Comparison of ENCODE assay signal across 8 cellular contexts in genomic region chr19:3984908-3985642, GRCh38.
A peak's percentile ranks its signal among the peaks of the same experiment; 100 is the strongest.
DNase-seq lines count a peak whose midpoint lies in the region; ATAC-seq and TF ChIP-seq lines count a peak whose summit lies in the region.

EEF2 (minus strand) TSS chr19:3985463; CDS start chr19:3985380, 83 bp downstream.

- peak within 1 kb of the TSS; percentile 98 for H3K4me2 ChIP-seq in OCI-LY3 (ENCODE audit: low read length)

- peak; percentile 98 for DNase-seq in AG20443 (ENCODE audit: low spot score)
- DNase-seq in HuH-7.5 (ENCODE audit: low spot score): peak; percentile 92
- peak; percentile 86 for DNase-seq in activated T-cell treated with anti-CD3 and anti-CD28 coated beads for 24 hours (ENCODE audit: low read depth)
- DNase-seq in epidermal melanocyte (ENCODE audit: insufficient read length, low spot score): peak; percentile 98
- DNase-seq in middle frontal gyrus (ENCODE audit: extremely low spot score, low spot score): peak; percentile 84
- peak; percentile 84 to 90 for DNase-seq in stimulated activated CD8-positive, alpha-beta memory T cell treated with anti-CD3 and anti-CD28 coated beads, Interleukin-2, amount 100 ng/mL, for 1 hour (ENCODE audit: low read depth in 2 of 2)

- peak within 1 kb of the TSS; percentile 95 for H3K9ac ChIP-seq in OCI-LY3 (ENCODE audit: low read length)

- peaks cover 56% of the 10 kb centered on the region for H3K79me2 ChIP-seq in OCI-LY3 (ENCODE audit: low read length)

- no peaks in the 10 kb centered on the region for H3K27me3 ChIP-seq in OCI-LY3 (ENCODE audit: low read depth, low read length)

- ATAC-seq in GM19328 (IDR thresholded peaks at IDR 0.05; ENCODE audit: unreplicated experiment): peak; percentile 46

- H4K20me1 ChIP-seq in OCI-LY3 (ENCODE audit: insufficient read depth, low read length): peaks cover 51% of the 10 kb centered on the region

- H3K36me3 ChIP-seq in OCI-LY3 (replicated peaks; ENCODE audit: low read depth, low read length): peaks cover 50% of the 10 kb centered on the region

- H3K4me3 ChIP-seq in OCI-LY3 (ENCODE audit: low read length): peak within 1 kb of the TSS; percentile 90

- no peaks in the 10 kb centered on the region for H3K9me3 ChIP-seq in OCI-LY3 (ENCODE audit: insufficient read depth, low read length)

- peaks cover 33% of the 10 kb centered on the region for H3K4me1 ChIP-seq in OCI-LY3 (ENCODE audit: low read length)

- TF ChIP-seq CTCF in OCI-LY3 (IDR thresholded peaks at IDR 0.05; ENCODE audit: low read depth, low read length): no peak

- H2AFZ ChIP-seq in OCI-LY3 (ENCODE audit: low read depth, low read length): peak within 1 kb of the TSS; percentile 93

- H3K27ac ChIP-seq in OCI-LY3 (ENCODE audit: low read length): peak within 1 kb of the TSS; percentile 82

Comparison
In these comparisons a context has a peak if more than half of its experiments do, and no peak if none do; other contexts are left out.
1. Peak in every context shown above with its lines: DNase-seq, ATAC-seq, H3K4me3 ChIP-seq and H3K27ac ChIP-seq.